33 cellular contexts compared by ENCODE assay signal in genomic region chr4:18081708-18082107, GRCh38.
"Had no signal": no experiment of that assay in that cellular context is flagged by ENCODE, and none has a peak within 500 bp of the region (broad histone marks: within the 10 kb centered on the region; RNA-seq: fewer than 3 reads in every experiment).

No MANE protein-coding gene starts in this region.

- H3K9me3 ChIP-seq: MG63 had no signal

- H3K36me3 ChIP-seq: MG63 had no signal

- DNase-seq: Karpas-422, Kasumi-1, MG63, MM.1S, MV-4-11, NCI-H1048, NCI-H1092, NCI-H1092 treated with DMSO at 0.1 percent for 48 hours, NCI-H1105, NCI-H1105 treated with DMSO at 0.1 percent for 48 hours, NCI-H1417 treated with DMSO at 0.1 percent for 48 hours, NCI-H1436, NCI-H1436 treated with DMSO at 0.1 percent for 48 hours, NCI-H146, NCI-H1694, NCI-H1694 treated with DMSO at 0.1 percent for 48 hours, NCI-H187, NCI-H187 treated with DMSO at 0.1 percent for 48 hours, NCI-H1930, NCI-H2029, NCI-H2029 treated with DMSO at 0.1 percent for 48 hours, NCI-H2081, NCI-H2081 treated with DMSO at 0.1 percent for 48 hours, NCI-H2107, NCI-H2171, NCI-H2171 treated with DMSO at 0.1 percent for 48 hours, NCI-H2227 treated with DMSO at 0.1 percent for 48 hours, NCI-H226, NCI-H345, NCI-H446, NCI-H446 treated with DMSO at 0.1 percent for 48 hours, NCI-H510A, NCI-H510A treated with DMSO at 0.1 percent for 48 hours had no signal

- H3K4me3 ChIP-seq: MG63 had no signal

- H3K27me3 ChIP-seq: MG63 had no signal
